ENCODE assay signal across 8 cellular contexts in genomic region chr20:49385471-49385870, GRCh38.
DNase-seq lines count a peak whose midpoint lies in the region; ATAC-seq, FAIRE-seq and TF ChIP-seq lines count a peak whose summit lies in the region.

No MANE protein-coding gene starts in this region.

- no peaks in the 10 kb centered on the region for H3K36me3 ChIP-seq in OCI-LY3 (replicated peaks; ENCODE audit: low read depth, low read length)
- no peaks in the 10 kb centered on the region for H3K36me3 ChIP-seq in testis (ENCODE audit: low read depth, missing control alignments)
- H3K36me3 ChIP-seq in colonic mucosa = no peaks in the 10 kb centered on the region

- TF ChIP-seq CTCF in OCI-LY3 (IDR thresholded peaks at IDR 0.05; ENCODE audit: low read depth, low read length) (no peak), fibroblast of pulmonary artery (IDR thresholded peaks at IDR 0.05; ENCODE audit: low read length, missing control alignments) (no peak), testis (IDR thresholded peaks at IDR 0.05) (no peak), endothelial cell (IDR thresholded peaks at IDR 0.05; ENCODE audit: unreplicated experiment) (no peak), colonic mucosa (IDR thresholded peaks at IDR 0.05) (no peak)

- H3K27me3 Mint-ChIP-seq in endothelial cell (ENCODE audit: unreplicated experiment) = peaks cover 8% of the 10 kb centered on the region

- H3K4me1 Mint-ChIP-seq in endothelial cell (ENCODE audit: unreplicated experiment) = peaks cover 4% of the 10 kb centered on the region

- peaks cover 4% of the 10 kb centered on the region; the same call in 1 of the 2 replicates for H3K4me1 ChIP-seq in OCI-LY3 (ENCODE audit: low read length)
- peaks cover 11% of the 10 kb centered on the region for H3K4me1 ChIP-seq in testis
- no peaks in the 10 kb centered on the region for H3K4me1 ChIP-seq in colonic mucosa

- no peak for FAIRE-seq in H54 (lab: Jason Lieb, UNC)

- peak overlapping the region; percentile 92 for H2AFZ ChIP-seq in OCI-LY3 (ENCODE audit: low read depth, low read length)

- H3K4me3 ChIP-seq in OCI-LY3 (ENCODE audit: low read length) = peak overlapping the region; percentile 46
- no peak overlapping the region for H3K4me3 ChIP-seq in fibroblast of pulmonary artery (replicated peaks; ENCODE audit: low read depth, low read length)
- H3K4me3 ChIP-seq in testis = no peak overlapping the region
- no peak overlapping the region for H3K4me3 ChIP-seq in colonic mucosa

- H3K27ac ChIP-seq in OCI-LY3 (ENCODE audit: low read length) (no peak overlapping the region), testis (no peak overlapping the region), colonic mucosa (no peak overlapping the region)

- intact Hi-C loops in testis (cut with DNase I; ENCODE audit: low total_unique reads) (loop anchor here (10.0 kb wide), 1 partner anchor 59 kb away; no protein-coding TSS in a partner anchor), colonic mucosa (cut with DNase I) (loop anchor here (5.0 kb wide), 1 partner anchor 92 kb away; no protein-coding TSS in a partner anchor)

- 57 to 82% methylated on average over 1 of the region's 1 CpG for WGBS in testis, 2 donors

- TF ChIP-seq POLR2A in H54 (IDR thresholded peaks at IDR 0.05; ENCODE audit: low read depth, low read length) = no peak
- TF ChIP-seq POLR2A in testis (IDR thresholded peaks at IDR 0.05) = no peak

- no peak for ATAC-seq in GM21825 (IDR thresholded peaks at IDR 0.05; ENCODE audit: unreplicated experiment)

- no peaks in the 10 kb centered on the region for H3K9me3 ChIP-seq in OCI-LY3 (ENCODE audit: insufficient read depth, low read length)
- no peaks in the 10 kb centered on the region for H3K9me3 ChIP-seq in testis
- no peaks in the 10 kb centered on the region for H3K9me3 ChIP-seq in colonic mucosa

- H3K9ac ChIP-seq in OCI-LY3 (ENCODE audit: low read length) (no peak overlapping the region), colonic mucosa (ENCODE audit: low read depth in 2 of 2, low read length in 2 of 2) (no peak overlapping the region)

- H3K79me2 ChIP-seq in OCI-LY3 (ENCODE audit: low read length) = no peaks in the 10 kb centered on the region

- H3K27me3 ChIP-seq in OCI-LY3 (ENCODE audit: low read depth, low read length) (peaks cover 41% of the 10 kb centered on the region), testis (no peaks in the 10 kb centered on the region), colonic mucosa (no peaks in the 10 kb centered on the region)

- H4K20me1 ChIP-seq in OCI-LY3 (ENCODE audit: insufficient read depth, low read length) = no peaks in the 10 kb centered on the region

- no peak overlapping the region for H3K27ac Mint-ChIP-seq in endothelial cell (ENCODE audit: unreplicated experiment)

- H3K4me3 Mint-ChIP-seq in endothelial cell (ENCODE audit: unreplicated experiment) = no peak overlapping the region

- no peaks in the 10 kb centered on the region for H3K9me3 Mint-ChIP-seq in endothelial cell (ENCODE audit: unreplicated experiment)

- H3K4me2 ChIP-seq in OCI-LY3 (ENCODE audit: low read length) = peak overlapping the region; percentile 60

- H3K36me3 Mint-ChIP-seq in endothelial cell (ENCODE audit: low read depth, unreplicated experiment) = no peaks in the 10 kb centered on the region

- DNase-seq in AG20443 (ENCODE audit: low spot score) (peak; percentile 39), H54 (ENCODE audit: insufficient read length, low spot score) (peak; percentile 19), fibroblast of pulmonary artery (ENCODE audit: low read depth) (peak; percentile 43), testis (peak; percentile 27), endothelial cell (ENCODE audit: low spot score) (no peak), colonic mucosa (no peak)

Comparison
In these comparisons a context has a peak if more than half of its experiments do, and no peak if none do; other contexts are left out.
1. DNase-seq: peak in AG20443 (single experiment), H54 (single experiment), fibroblast of pulmonary artery (single experiment) and testis (single experiment); none in endothelial cell (single experiment) and colonic mucosa (single experiment).